Comparison of ENCODE assay signal across 10 cellular contexts in genomic region chr11:57425565-57426438, GRCh38. TPM values are rescaled to one million over a fixed set of nuclear protein-coding genes. Genes with fewer than 3 reads are reported as not detected.
A peak's percentile ranks its signal among the peaks of the same experiment; 100 is the strongest.
DNase-seq lines count a peak whose midpoint lies in the region; ATAC-seq, FAIRE-seq and TF ChIP-seq lines count a peak whose summit lies in the region.
"Had no signal": no experiment of that assay in that cellular context is flagged by ENCODE, and none has a peak within 500 bp of the region (broad histone marks: within the 10 kb centered on the region; RNA-seq: fewer than 3 reads in every experiment).

No MANE protein-coding gene starts in this region.

- H2AFZ ChIP-seq in parathyroid adenoma = no peak overlapping the region

- H3K27me3 ChIP-seq in parathyroid adenoma (ENCODE audit: control insufficient read depth, insufficient read depth, low read length) (no peaks in the 10 kb centered on the region), Caco-2 (replicated peaks; ENCODE audit: control insufficient read depth, insufficient read depth, low read length) (no peaks in the 10 kb centered on the region; the same call in none of the 2 replicates)

- H3K9me3 Mint-ChIP-seq in activated CD8-positive, alpha-beta memory T cell treated with anti-CD3 and anti-CD28 coated beads, Interleukin-2, amount 10 ng/mL, durations not matched to agents 7 days and 5 days (ENCODE audit: low read depth) = no peaks in the 10 kb centered on the region
- no peaks in the 10 kb centered on the region for H3K9me3 Mint-ChIP-seq in Caco-2 (ENCODE audit: unreplicated experiment)

- peak overlapping the region; percentile 85 for H3K27ac Mint-ChIP-seq in activated CD8-positive, alpha-beta memory T cell treated with anti-CD3 and anti-CD28 coated beads, Interleukin-2, amount 10 ng/mL, durations not matched to agents 7 days and 5 days
- no peak overlapping the region for H3K27ac Mint-ChIP-seq in Caco-2 (ENCODE audit: unreplicated experiment)

- TF ChIP-seq CTCF in fibroblast of villous mesenchyme (IDR thresholded peaks at IDR 0.05; ENCODE audit: insufficient read depth, low read depth, low read length) (no peak), parathyroid adenoma (IDR thresholded peaks at IDR 0.05) (no peak), Caco-2 (IDR thresholded peaks at IDR 0.05; ENCODE audit: insufficient read depth in 1 of 2, low read depth in 1 of 2, low read length in 1 of 2, severe bottlenecking in 1 of 2, unreplicated experiment in 1 of 2) (no peak)

- no peak overlapping the region for H3K4me2 ChIP-seq in parathyroid adenoma (ENCODE audit: low read length)
- H3K4me2 ChIP-seq: KMS-11 had no signal

- H3K9me3 ChIP-seq in parathyroid adenoma (ENCODE audit: control insufficient read depth, low read length) (no peaks in the 10 kb centered on the region), Caco-2 (no peaks in the 10 kb centered on the region)

- H3K4me1 ChIP-seq in parathyroid adenoma (no peaks in the 10 kb centered on the region), Caco-2 (no peaks in the 10 kb centered on the region)

- H3K4me3 ChIP-seq in fibroblast of villous mesenchyme (ENCODE audit: low read depth, low read length) = peak overlapping the region; percentile 53
- no peak overlapping the region for H3K4me3 ChIP-seq in parathyroid adenoma (ENCODE audit: low read depth, low read length)
- H3K4me3 ChIP-seq in Caco-2 (ENCODE audit: low read depth, low read length) = no peak overlapping the region

- peaks cover 51% of the 10 kb centered on the region for H3K36me3 Mint-ChIP-seq in activated CD8-positive, alpha-beta memory T cell treated with anti-CD3 and anti-CD28 coated beads, Interleukin-2, amount 10 ng/mL, durations not matched to agents 7 days and 5 days
- H3K36me3 Mint-ChIP-seq in Caco-2 (ENCODE audit: insufficient read depth, unreplicated experiment) = no peaks in the 10 kb centered on the region

- no peak overlapping the region for H3K9ac ChIP-seq in parathyroid adenoma
- H3K9ac ChIP-seq: KMS-11 had no signal

- H3K79me2 ChIP-seq in parathyroid adenoma = no peaks in the 10 kb centered on the region

- peak; percentile 39 for FAIRE-seq in GM19239 (lab: Jason Lieb, UNC)

- DNase-seq in GM19239 (ENCODE audit: insufficient read length, low spot score) (no peak), fibroblast of villous mesenchyme (ENCODE audit: low read depth) (peak; percentile 14), Caco-2 (no peak), activated gamma-delta T cell (lab: John Stamatoyannopoulos, UW) (no peak), NCI-H446 treated with DMSO at 0.1 percent for 48 hours (lab: John Stamatoyannopoulos, UW) (no peak)
- DNase-seq in activated CD8-positive, alpha-beta memory T cell treated with anti-CD3 and anti-CD28 coated beads, Interleukin-2, amount 10 ng/mL, durations not matched to agents 7 days and 5 days = peak; percentile 45

- H3K4me3 Mint-ChIP-seq in activated CD8-positive, alpha-beta memory T cell treated with anti-CD3 and anti-CD28 coated beads, Interleukin-2, amount 10 ng/mL, durations not matched to agents 7 days and 5 days = peak overlapping the region; percentile 85
- no peak overlapping the region for H3K4me3 Mint-ChIP-seq in Caco-2 (ENCODE audit: unreplicated experiment)

- POLR2A ChIA-PET in Caco-2 (lab: Charles Lee) = no interaction called here

- peaks cover 56% of the 10 kb centered on the region for H3K4me1 Mint-ChIP-seq in activated CD8-positive, alpha-beta memory T cell treated with anti-CD3 and anti-CD28 coated beads, Interleukin-2, amount 10 ng/mL, durations not matched to agents 7 days and 5 days
- no peaks in the 10 kb centered on the region for H3K4me1 Mint-ChIP-seq in Caco-2 (ENCODE audit: low read depth, unreplicated experiment)

- H3K27me3 Mint-ChIP-seq in activated CD8-positive, alpha-beta memory T cell treated with anti-CD3 and anti-CD28 coated beads, Interleukin-2, amount 10 ng/mL, durations not matched to agents 7 days and 5 days = peaks cover 8% of the 10 kb centered on the region
- H3K27me3 Mint-ChIP-seq in Caco-2 (ENCODE audit: insufficient read depth, unreplicated experiment) = peaks cover 7% of the 10 kb centered on the region

- CTCF ChIA-PET in activated CD8-positive, alpha-beta memory T cell treated with anti-CD3 and anti-CD28 coated beads, Interleukin-2, amount 10 ng/mL, durations not matched to agents 7 days and 5 days (lab: Charles Lee) = interaction anchor here (1.0 to 4.7 kb wide), 7 partner anchors 32 to 102 kb away, joined by 3 to 28 read pairs (median 6); partner anchors contain the start of gene SLC43A1
- CTCF ChIA-PET in Caco-2 (lab: Charles Lee) = no interaction called here

- no peak for ATAC-seq in activated CD8-positive, alpha-beta memory T cell treated with anti-CD3 and anti-CD28 coated beads, Interleukin-2, amount 10 ng/mL, durations not matched to agents 7 days and 5 days
- ATAC-seq in HG03432 (IDR thresholded peaks at IDR 0.05; ENCODE audit: unreplicated experiment) = no peak

- intact Hi-C loops in Caco-2 (cut with micrococcal nuclease; ENCODE audit: unreplicated experiment) = no loop called here

- H3K36me3 ChIP-seq in parathyroid adenoma (ENCODE audit: control insufficient read depth, insufficient read depth, low read length) (no peaks in the 10 kb centered on the region), Caco-2 (ENCODE audit: control insufficient read depth, insufficient read depth, low read length) (no peaks in the 10 kb centered on the region)

- BruUV-seq in Caco-2 (replicated peaks; lab: Mats Ljungman, UMichigan) = no TSS peak

- peak overlapping the region; percentile 72 for H3K27ac ChIP-seq in parathyroid adenoma
- H3K27ac ChIP-seq: KMS-11 had no signal

RNA-seq across cellular contexts. Expression of gene SLC43A3, which starts 1.1 kb away (rescaled TPM):
- 100 to 1,000 TPM; 106 to 117 TPM for total RNA-seq in activated CD8-positive, alpha-beta memory T cell treated with anti-CD3 and anti-CD28 coated beads, Interleukin-2, amount 10 ng/mL, durations not matched to agents 7 days and 5 days
- total RNA-seq in fibroblast of villous mesenchyme (16.4 and 26.3 TPM in 2 replicates), Caco-2 (2022) (not detected in 2 replicates)

RNA-seq across cellular contexts. Expression of gene RTN4RL2, which starts 34.5 kb away (rescaled TPM):
- total RNA-seq in activated CD8-positive, alpha-beta memory T cell treated with anti-CD3 and anti-CD28 coated beads, Interleukin-2, amount 10 ng/mL, durations not matched to agents 7 days and 5 days = not detected
- total RNA-seq in fibroblast of villous mesenchyme (not detected in 2 replicates), Caco-2 (2022) (5.5 and 5.6 TPM in 2 replicates)

RNA-seq across cellular contexts. Expression of gene PRG2, which starts 35.4 kb away (rescaled TPM):
- total RNA-seq in activated CD8-positive, alpha-beta memory T cell treated with anti-CD3 and anti-CD28 coated beads, Interleukin-2, amount 10 ng/mL, durations not matched to agents 7 days and 5 days = under 1 TPM; 0.59 to 0.79 TPM
- not detected in 2 replicates for total RNA-seq in fibroblast of villous mesenchyme
- not detected in 2 replicates for total RNA-seq in Caco-2 (2022)
- total RNA-seq: renal cortical epithelial cell had no signal

RNA-seq across cellular contexts. Expression of gene PRG3, which starts 44.9 kb away (rescaled TPM):
- not detected for total RNA-seq in activated CD8-positive, alpha-beta memory T cell treated with anti-CD3 and anti-CD28 coated beads, Interleukin-2, amount 10 ng/mL, durations not matched to agents 7 days and 5 days
- total RNA-seq in fibroblast of villous mesenchyme (not detected in 2 replicates), Caco-2 (2022) (not detected in 2 replicates)
- total RNA-seq: renal cortical epithelial cell had no signal

Comparison
In these comparisons a context has a peak if more than half of its experiments do, and no peak if none do; other contexts are left out.
1. DNase-seq: peak in activated CD8-positive, alpha-beta memory T cell treated with anti-CD3 and anti-CD28 coated beads, Interleukin-2, amount 10 ng/mL, durations not matched to agents 7 days and 5 days (single experiment) and fibroblast of villous mesenchyme (single experiment); none in GM19239 (single experiment), Caco-2 (0 of 2), activated gamma-delta T cell (single experiment) and NCI-H446 treated with DMSO at 0.1 percent for 48 hours (single experiment).
2. RNA of gene SLC43A3, which starts 1.1 kb away (total RNA-seq): 106 to 117 TPM in activated CD8-positive, alpha-beta memory T cell treated with anti-CD3 and anti-CD28 coated beads, Interleukin-2, amount 10 ng/mL, durations not matched to agents 7 days and 5 days and 16.4 to 26.3 TPM in fibroblast of villous mesenchyme; not detected in Caco-2; every median in the first group is over 10 times any median in the second.